Comparison of ENCODE assay signal across 12 cellular contexts in genomic region chr7:47627580-47628283, GRCh38. TPM values are rescaled to one million over a fixed set of nuclear protein-coding genes. Genes with fewer than 3 reads are reported as not detected.
A peak's percentile ranks its signal among the peaks of the same experiment; 100 is the strongest.
DNase-seq lines count a peak whose midpoint lies in the region; ATAC-seq and TF ChIP-seq lines count a peak whose summit lies in the region.
"Had no signal": no experiment of that assay in that cellular context is flagged by ENCODE, and none has a peak within 500 bp of the region (broad histone marks: within the 10 kb centered on the region; RNA-seq: fewer than 3 reads in every experiment).

No MANE protein-coding gene starts in this region.

- no peaks in the 10 kb centered on the region for H3K27me3 ChIP-seq in SU-DHL-6 (ENCODE audit: low read length)
- H3K27me3 ChIP-seq: tibial artery had no signal

- H4K20me1 ChIP-seq in SU-DHL-6 (ENCODE audit: low read depth, low read length): no peaks in the 10 kb centered on the region

- H3K9me3 ChIP-seq in SU-DHL-6 (ENCODE audit: insufficient read depth, low read length) (no peaks in the 10 kb centered on the region), T-helper 17 cell (ENCODE audit: control insufficient read depth, low read length, poor library complexity, severe bottlenecking) (no peaks in the 10 kb centered on the region)
- H3K9me3 ChIP-seq: tibial artery had no signal

- H3K9ac ChIP-seq in SU-DHL-6 (ENCODE audit: low read length): peak overlapping the region; percentile 1; the same call in 1 of the 2 replicates

- peaks cover 4% of the 10 kb centered on the region; the same call in 1 of the 2 replicates for H3F3A ChIP-seq in SU-DHL-6 (ENCODE audit: insufficient read depth)

- peak; percentile 78 for ATAC-seq in GM18505 (IDR thresholded peaks at IDR 0.05; ENCODE audit: unreplicated experiment)
- peak; percentile 85 for ATAC-seq in GM21390 (IDR thresholded peaks at IDR 0.05; ENCODE audit: unreplicated experiment)
- ATAC-seq in HG03039 (IDR thresholded peaks at IDR 0.05; ENCODE audit: unreplicated experiment): peak; percentile 48
- ATAC-seq in T-helper 17 cell: no peak

- in situ Hi-C loops in KBM-7 (cut with MboI; ENCODE audit: low pct_unique_long_range_greater_than_20kb, low sequenced_read_pairs): no loop called here

- no peaks in the 10 kb centered on the region for H3K79me2 ChIP-seq in SU-DHL-6 (ENCODE audit: insufficient read depth, low read length)

- H3K27me3 Mint-ChIP-seq in T-helper 17 cell: no peaks in the 10 kb centered on the region

- H3K4me2 ChIP-seq in SU-DHL-6 (ENCODE audit: low read depth, low read length, poor library complexity, severe bottlenecking): peak overlapping the region; percentile 8

- H3K36me3 ChIP-seq in SU-DHL-6 (ENCODE audit: low read length): no peaks in the 10 kb centered on the region
- H3K36me3 ChIP-seq: tibial artery had no signal

- H3K27ac ChIP-seq in SU-DHL-6 (ENCODE audit: low read depth, low read length): no peak overlapping the region
- H3K27ac ChIP-seq: tibial artery, VCaP had no signal

- no peak overlapping the region for H3K4me3 ChIP-seq in SU-DHL-6 (ENCODE audit: insufficient read depth, low read length, poor library complexity, severe bottlenecking)
- H3K4me3 ChIP-seq: tibial artery had no signal

- no peaks in the 10 kb centered on the region for H3K9me2 ChIP-seq in SU-DHL-6 (replicated peaks; ENCODE audit: insufficient read depth, low read length)

- H2AFZ ChIP-seq in SU-DHL-6 (ENCODE audit: low read depth, low read length, severe bottlenecking): peak overlapping the region; percentile 6

- DNase-seq in T-helper 17 cell (no peak), NK-92 (lab: John Stamatoyannopoulos, UW; ENCODE audit: unreplicated experiment) (no peak), KBM-7 (no peak), HCEC 1CT (no peak)
- DNase-seq: NCI-H2081 treated with DMSO at 0.1 percent for 48 hours, RPMI8226, tibial artery had no signal

- H3K4me3 Mint-ChIP-seq in T-helper 17 cell: no peak overlapping the region

- H3K27ac Mint-ChIP-seq in T-helper 17 cell: no peak overlapping the region

- no peak for TF ChIP-seq POLR2A in GM18505 (IDR thresholded peaks at IDR 0.05; ENCODE audit: borderline replicate concordance, extremely low read depth, insufficient read depth, insufficient read length)

- TF ChIP-seq CTCF in SU-DHL-6 (IDR thresholded peaks at IDR 0.05; ENCODE audit: insufficient read depth, low read length, poor library complexity, severe bottlenecking): no peak

- no peaks in the 10 kb centered on the region for H3K36me3 Mint-ChIP-seq in T-helper 17 cell (ENCODE audit: low read depth)

- no peaks in the 10 kb centered on the region for H3K4me1 Mint-ChIP-seq in T-helper 17 cell

RNA-seq across cellular contexts. Expression of gene TNS3, which starts 45.8 kb away (rescaled TPM):
- total RNA-seq in T-helper 17 cell: 1 to 10 TPM; 2.3 to 2.6 TPM
